ENCODE assay signal across 9 cellular contexts in the genomic region with DNA sequence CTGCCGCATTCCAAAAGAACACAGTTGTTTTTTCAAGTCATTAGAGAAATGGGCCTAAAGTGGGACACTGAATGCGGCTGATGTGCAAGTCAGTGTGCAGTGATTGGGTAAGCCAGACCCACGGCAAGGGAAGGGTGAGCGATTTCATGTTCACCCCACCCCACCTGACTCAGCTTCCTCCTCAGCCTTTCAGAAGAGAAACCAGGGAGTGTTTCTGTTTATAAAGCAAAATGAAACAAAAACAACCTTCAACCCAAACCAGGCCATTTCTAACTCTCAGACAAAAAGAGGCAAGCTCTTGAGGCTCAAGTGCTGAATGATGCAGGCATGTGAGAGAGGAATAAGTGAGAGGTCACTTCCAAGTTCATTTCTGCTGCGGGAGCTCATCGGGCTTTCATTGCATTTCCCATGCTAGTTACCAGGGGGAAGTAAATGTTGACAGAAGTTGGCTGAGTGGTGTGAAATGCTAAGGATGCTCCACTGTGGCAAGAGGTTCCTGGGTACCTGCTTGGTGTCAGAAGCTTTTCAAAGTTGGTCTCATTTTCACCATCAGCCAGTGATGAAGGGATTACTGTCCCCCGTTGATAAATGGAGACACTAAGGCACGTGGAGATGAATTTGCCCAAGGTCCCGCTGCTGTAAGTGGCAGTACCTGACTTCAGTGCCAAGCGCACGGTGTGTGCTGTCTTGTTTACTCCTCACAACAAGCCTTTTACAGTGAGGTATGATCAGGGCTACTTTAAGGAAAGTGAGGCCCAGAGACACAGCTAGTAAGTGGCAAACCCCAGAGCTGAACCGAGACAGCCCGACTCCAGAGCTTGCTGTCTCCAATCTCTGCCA. TPM values are rescaled to one million over a fixed set of nuclear protein-coding genes. Genes with fewer than 3 reads are reported as not detected.
A peak's percentile ranks its signal among the peaks of the same experiment; 100 is the strongest.
DNase-seq lines count a peak whose midpoint lies in the region; ATAC-seq and TF ChIP-seq lines count a peak whose summit lies in the region.
"Had no signal": no experiment of that assay in that cellular context is flagged by ENCODE, and none has a peak within 500 bp of the region (broad histone marks: within the 10 kb centered on the region; RNA-seq: fewer than 3 reads in every experiment).

No MANE protein-coding gene starts in this region.

- no peaks in the 10 kb centered on the region for H3K36me3 ChIP-seq in right atrium auricular region
- H3K36me3 ChIP-seq: thoracic aorta had no signal

- DNase-seq in ELR (ENCODE audit: low read depth) (peak; percentile 70), right atrium auricular region (ENCODE audit: low spot score) (peak; percentile 66), NCI-H2107 treated with DMSO at 0.1 percent for 48 hours (lab: John Stamatoyannopoulos, UW; ENCODE audit: unreplicated experiment) (no peak), inferior parietal cortex (ENCODE audit: extremely low spot score) (no peak), NCI-H510A treated with DMSO at 0.1 percent for 48 hours (lab: John Stamatoyannopoulos, UW) (no peak)
- DNase-seq in activated CD8-positive, alpha-beta memory T cell treated with anti-CD3 and anti-CD28 coated beads, Interleukin-2, amount 50 U/mL, for 4 hours, result peak; percentile 45

- no peaks in the 10 kb centered on the region for H3K27me3 ChIP-seq in right atrium auricular region

- ATAC-seq in HG02623 (IDR thresholded peaks at IDR 0.05; ENCODE audit: unreplicated experiment), result peak; percentile 53
- ATAC-seq in HG02759 (IDR thresholded peaks at IDR 0.05; ENCODE audit: unreplicated experiment), result no peak

- H3K4me1 ChIP-seq in right atrium auricular region, result no peaks in the 10 kb centered on the region

- H3K9me3 ChIP-seq in right atrium auricular region, result no peaks in the 10 kb centered on the region
- H3K9me3 ChIP-seq: thoracic aorta had no signal

- no peak overlapping the region for H3K27ac ChIP-seq in right atrium auricular region
- H3K27ac ChIP-seq: thoracic aorta had no signal

- H3K4me3 ChIP-seq in right atrium auricular region, result no peak overlapping the region
- H3K4me3 ChIP-seq: thoracic aorta had no signal

- TF ChIP-seq CTCF in right atrium auricular region (IDR thresholded peaks at IDR 0.05), result no peak

RNA-seq across cellular contexts. Expression of a gene that starts 29.1 kb away (rescaled TPM):
- total RNA-seq in right atrium auricular region, result 1 to 10 TPM; 2.0 to 3.6 TPM

RNA-seq across cellular contexts. Expression of a gene that starts 31.1 kb away (rescaled TPM):
- 10 to 100 TPM; 34.8 to 43.3 TPM for total RNA-seq in right atrium auricular region

Comparison
In these comparisons a context has a peak if more than half of its experiments do, and no peak if none do; other contexts are left out.
1. DNase-seq: peak in ELR (single experiment), activated CD8-positive, alpha-beta memory T cell treated with anti-CD3 and anti-CD28 coated beads, Interleukin-2, amount 50 U/mL, for 4 hours (single experiment) and right atrium auricular region (single experiment); none in NCI-H2107 treated with DMSO at 0.1 percent for 48 hours (single experiment), inferior parietal cortex (single experiment) and NCI-H510A treated with DMSO at 0.1 percent for 48 hours (single experiment).